Comparison of ENCODE assay signal across 11 cellular contexts in genomic region chr15:38042707-38043445, GRCh38.
DNase-seq lines count a peak whose midpoint lies in the region; ATAC-seq, FAIRE-seq and TF ChIP-seq lines count a peak whose summit lies in the region.
"Had no signal": no experiment of that assay in that cellular context is flagged by ENCODE, and none has a peak within 500 bp of the region (broad histone marks: within the 10 kb centered on the region; RNA-seq: fewer than 3 reads in every experiment).

No MANE protein-coding gene starts in this region.

- 28% methylated on average over 9 of the region's 9 CpGs for WGBS in right lobe of liver (ENCODE audit: insufficient coverage, low coverage, low lambda C conversion rate, missing lambda C conversion rate)
- 8% methylated on average over 9 of the region's 9 CpGs for WGBS in HepG2 (ENCODE audit: low lambda C conversion rate)
- WGBS in mesodermal cell (ENCODE audit: insufficient coverage in 2 of 2), 2 experiments = 91 to 100% methylated on average over 3 to 6 of the region's 9 CpGs
- WGBS in aorta, 2 donors = 77 to 80% methylated on average over 9 of the region's 9 CpGs
- WGBS in mesendoderm (ENCODE audit: extremely low coverage, insufficient coverage, low lambda C conversion rate) = no CpG with 5 or more reads among the region's 9 CpGs

- no TSS peak for BruUV-seq in HepG2 (replicated peaks; lab: Mats Ljungman, UMichigan)

- TF ChIP-seq EP300 in HepG2 (IDR thresholded peaks at IDR 0.05; ENCODE audit: low read depth in 2 of 2, low read length in 2 of 2) = no peak
- no peak for TF ChIP-seq EP300 in HepG2 (CRISPR knock-in tag; IDR thresholded peaks at IDR 0.05; ENCODE audit: borderline replicate concordance)

- POLR2A ChIA-PET in HepG2 (lab: Yijun Ruan, JAX) = no interaction called here

- H2BK5ac ChIP-seq in mesendoderm (ENCODE audit: low read length) = no peak overlapping the region

- no peak overlapping the region for H3K18ac ChIP-seq in mesendoderm (ENCODE audit: low read length)

- CTCF ChIA-PET in HepG2 (lab: Yijun Ruan, JAX; ENCODE audit: low intra/inter-chr PET ratio, low total read pairs) = no interaction called here

- no peak overlapping the region for H3K9ac ChIP-seq in HepG2 (ENCODE audit: insufficient read depth, low read depth, low read length)
- H3K9ac ChIP-seq in mesendoderm (ENCODE audit: low read length) = no peak overlapping the region

- H3K79me2 ChIP-seq in HepG2 (ENCODE audit: insufficient read depth, low read length) (no peaks in the 10 kb centered on the region), mesendoderm (ENCODE audit: control insufficient read depth, insufficient read depth, low read length) (no peaks in the 10 kb centered on the region)

- H2BK15ac ChIP-seq in mesendoderm (replicated peaks; ENCODE audit: low read depth) = no peak overlapping the region

- no peak overlapping the region for H4K8ac ChIP-seq in mesendoderm (ENCODE audit: low read depth, low read length)

- in situ Hi-C loops in HepG2 (cut with HindIII; ENCODE audit: extremely low pct_ligation_motif_present, low pct_unique_long_range_greater_than_20kb) = no loop called here

- H3K4me2 ChIP-seq in HepG2 (ENCODE audit: low read depth, low read length) (no peak overlapping the region), mesendoderm (ENCODE audit: low read length) (no peak overlapping the region)

- no peak for TF ChIP-seq RAD21 in HepG2 (CRISPR knock-in tag; IDR thresholded peaks at IDR 0.05)

- H4K20me1 ChIP-seq in HepG2 (ENCODE audit: insufficient read depth, low read length) = no peaks in the 10 kb centered on the region

- no peaks in the 10 kb centered on the region for H3K27me3 ChIP-seq in right lobe of liver
- no peaks in the 10 kb centered on the region for H3K27me3 ChIP-seq in HepG2 (ENCODE audit: control insufficient read depth in 1 of 2, insufficient read depth in 2 of 2, low read length in 2 of 2)
- no peaks in the 10 kb centered on the region for H3K27me3 ChIP-seq in aorta (ENCODE audit: control insufficient read depth in 1 of 2, insufficient read depth in 2 of 2, low read length in 1 of 2)
- no peaks in the 10 kb centered on the region for H3K27me3 ChIP-seq in mesendoderm (ENCODE audit: insufficient read depth, low read length, poor library complexity)

- TF ChIP-seq CTCF in right lobe of liver (IDR thresholded peaks at IDR 0.05) (no peak), HepG2 (CRISPR knock-in tag; IDR thresholded peaks at IDR 0.05) (no peak)

- FAIRE-seq in HepG2 (lab: Jason Lieb, UNC) = no peak
- FAIRE-seq: GM18507 had no signal

- H3K23ac ChIP-seq in mesendoderm (ENCODE audit: low read length) = no peak overlapping the region

- H3K27ac ChIP-seq in right lobe of liver (no peak overlapping the region), HepG2 (ENCODE audit: extremely low read length, insufficient read depth, low read length) (no peak overlapping the region), caudate nucleus (ENCODE audit: low read depth, low read length) (peak overlapping the region; percentile 53), mesodermal cell (ENCODE audit: low read depth, low read length, severe bottlenecking) (peak overlapping the region; percentile 71), aorta (ENCODE audit: low read depth in 1 of 2, low read length in 2 of 2) (no peak overlapping the region), mesendoderm (ENCODE audit: low read depth, low read length) (no peak overlapping the region)

- no peak overlapping the region for H2AFZ ChIP-seq in HepG2 (ENCODE audit: low read length)

- no peak overlapping the region for H3K4ac ChIP-seq in mesendoderm (ENCODE audit: low read depth, low read length)

- peak; percentile 58 to 75 (median 68) for ATAC-seq in right lobe of liver
- ATAC-seq in HepG2 = no peak
- ATAC-seq in aorta (ENCODE audit: low FRiP score) = peak; percentile 49

- TF ChIP-seq POLR2A in right lobe of liver (IDR thresholded peaks at IDR 0.05) (no peak), HepG2 (IDR thresholded peaks at IDR 0.05; ENCODE audit: insufficient read depth in 1 of 2, low read depth in 2 of 2, low read length in 2 of 2) (no peak)

- H3K79me1 ChIP-seq in mesendoderm (ENCODE audit: low read length) = no peaks in the 10 kb centered on the region

- no peak overlapping the region for H2AK5ac ChIP-seq in mesendoderm (ENCODE audit: low read length)

- no peak overlapping the region for H2BK120ac ChIP-seq in mesendoderm (ENCODE audit: low read depth, low read length)

- H3K56ac ChIP-seq in mesendoderm (ENCODE audit: low read length) = no peak overlapping the region

- no peaks in the 10 kb centered on the region for H3K4me1 ChIP-seq in right lobe of liver
- H3K4me1 ChIP-seq in HepG2 (ENCODE audit: insufficient read depth, low read length) = no peaks in the 10 kb centered on the region
- peaks cover 25% of the 10 kb centered on the region for H3K4me1 ChIP-seq in mesodermal cell (ENCODE audit: control insufficient read depth, insufficient read depth, low read length, poor library complexity, severe bottlenecking)
- no peaks in the 10 kb centered on the region for H3K4me1 ChIP-seq in aorta (ENCODE audit: control insufficient read depth in 1 of 2, insufficient read depth in 2 of 2, low read length in 2 of 2)
- no peaks in the 10 kb centered on the region for H3K4me1 ChIP-seq in mesendoderm (ENCODE audit: control insufficient read depth, low read depth, low read length)

- H3K4me3 ChIP-seq in right lobe of liver (no peak overlapping the region), HepG2 (replicated peaks in 1 of 3; ENCODE audit: insufficient read depth in 1 of 3, low read depth in 2 of 3, low read length in 3 of 3) (no peak overlapping the region), mesodermal cell (ENCODE audit: extremely low read depth, insufficient read depth, low read length, poor library complexity, severe bottlenecking) (no peak overlapping the region), aorta (ENCODE audit: low read length in 2 of 2) (no peak overlapping the region), mesendoderm (ENCODE audit: low read length) (no peak overlapping the region)

- no peak for DNase-seq in right lobe of liver
- no peak for DNase-seq in HepG2 (ENCODE audit: low spot score)
- peak in 6 of 61 donors; percentile 5 to 13 (median 8) for DNase-seq in caudate nucleus (lab: John Stamatoyannopoulos, UW)
- DNase-seq in aorta = no peak
- no peak for DNase-seq in DMS 273 (lab: John Stamatoyannopoulos, UW; ENCODE audit: unreplicated experiment)
- no peak for DNase-seq in NCI-H446 treated with DMSO at 0.1 percent for 48 hours (lab: John Stamatoyannopoulos, UW)
- no peak for DNase-seq in mesendoderm
- DNase-seq: NCI-H1930; stimulated activated CD4-positive, alpha-beta T cell treated with anti-CD3 and anti-CD28 coated beads, Interleukin-4, amount 100 ng/mL, for 24 hours had no signal

- H3K9me3 ChIP-seq in right lobe of liver = no peaks in the 10 kb centered on the region
- no peaks in the 10 kb centered on the region for H3K9me3 ChIP-seq in HepG2 (ENCODE audit: low read length)
- H3K9me3 ChIP-seq in mesodermal cell (ENCODE audit: control insufficient read depth, low read length) = no peaks in the 10 kb centered on the region
- no peaks in the 10 kb centered on the region for H3K9me3 ChIP-seq in aorta (ENCODE audit: control insufficient read depth, low read length)

- H3K36me3 ChIP-seq in right lobe of liver = no peaks in the 10 kb centered on the region
- H3K36me3 ChIP-seq in HepG2 (replicated peaks in 1 of 2; ENCODE audit: control insufficient read depth in 1 of 2, insufficient read depth in 2 of 2, low read length in 2 of 2) = no peaks in the 10 kb centered on the region
- no peaks in the 10 kb centered on the region for H3K36me3 ChIP-seq in mesodermal cell (ENCODE audit: control insufficient read depth, insufficient read depth, low read length)
- no peaks in the 10 kb centered on the region for H3K36me3 ChIP-seq in aorta (ENCODE audit: control insufficient read depth in 1 of 2, insufficient read depth in 2 of 2, low read length in 1 of 2)
- no peaks in the 10 kb centered on the region for H3K36me3 ChIP-seq in mesendoderm (ENCODE audit: control insufficient read depth, insufficient read depth, low read length)

- H4K5ac ChIP-seq in mesendoderm (ENCODE audit: low read length) = no peak overlapping the region

- intact Hi-C loops in right lobe of liver (cut with DNase I) = no loop called here
- intact Hi-C loops in HepG2 (cut with micrococcal nuclease; ENCODE audit: unreplicated experiment) = no loop called here
- intact Hi-C loops in aorta (cut with DNase I) = no loop called here

TF ChIP-seq in HepG2, 621 proteins besides CTCF, POLR2A, EP300 and RAD21:
- TF ChIP-seq POGZ (CRISPR knock-in tag; IDR thresholded peaks at IDR 0.05) = no peak
- no peak for TF ChIP-seq ARID2 (CRISPR knock-in tag; IDR thresholded peaks at IDR 0.05; ENCODE audit: borderline replicate concordance)
- no peak for TF ChIP-seq KLF9 (CRISPR knock-in tag; IDR thresholded peaks at IDR 0.05; ENCODE audit: low read depth)
- TF ChIP-seq NR2C2 (CRISPR knock-in tag; IDR thresholded peaks at IDR 0.05; ENCODE audit: borderline replicate concordance) = no peak
- TF ChIP-seq NR2F6 (IDR thresholded peaks at IDR 0.05) = no peak
- TF ChIP-seq NR2F6 (CRISPR knock-in tag; IDR thresholded peaks at IDR 0.05) = no peak
- no peak for TF ChIP-seq ZNF740 (CRISPR knock-in tag; IDR thresholded peaks at IDR 0.05)
- TF ChIP-seq ZMYM2 (CRISPR knock-in tag; IDR thresholded peaks at IDR 0.05) = no peak
- no peak for TF ChIP-seq ZNF782 (CRISPR knock-in tag; IDR thresholded peaks at IDR 0.05; ENCODE audit: borderline replicate concordance)
- no peak for TF ChIP-seq GTF2F1 (IDR thresholded peaks at IDR 0.05; ENCODE audit: low read length)
- no peak for TF ChIP-seq ZNF792 (CRISPR knock-in tag; IDR thresholded peaks at IDR 0.05)
TF ChIP-seq in HepG2: peak in this region for 0.

Comparison
In these comparisons a context has a peak if more than half of its experiments do, and no peak if none do; other contexts are left out.
1. H3K27ac ChIP-seq: peak in caudate nucleus (single experiment) and mesodermal cell (single experiment); none in right lobe of liver (0 of 3), HepG2 (single experiment), aorta (0 of 2) and mesendoderm (single experiment).